In the genomic region with DNA sequence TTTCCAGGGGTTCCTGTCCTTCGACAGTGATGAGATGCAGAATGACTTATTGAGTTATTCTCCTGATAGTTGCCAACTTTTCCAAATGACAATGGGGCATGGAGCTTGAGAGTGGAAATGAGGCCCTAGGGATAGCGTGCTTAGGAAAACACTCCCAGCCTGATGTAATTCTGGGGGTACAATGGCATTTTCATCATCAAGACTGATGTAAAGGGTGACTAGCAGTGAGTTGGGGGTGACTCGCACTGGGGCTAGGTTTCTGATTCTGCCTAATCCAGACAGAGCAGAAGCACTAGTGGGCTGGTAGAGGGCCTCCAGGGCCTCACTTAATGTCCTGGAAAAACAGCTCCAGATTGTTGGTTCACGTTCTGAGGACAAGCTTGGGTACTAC, we compare ENCODE assay signal across 33 cellular contexts. TPM values are rescaled to one million over a fixed set of nuclear protein-coding genes. Genes with fewer than 3 reads are reported as not detected.
DNase-seq lines count a peak whose midpoint lies in the region; ATAC-seq and TF ChIP-seq lines count a peak whose summit lies in the region.
"Had no signal": no experiment of that assay in that cellular context is flagged by ENCODE, and none has a peak within 500 bp of the region (broad histone marks: within the 10 kb centered on the region; RNA-seq: fewer than 3 reads in every experiment).

No MANE protein-coding gene starts in this region.

- H3K4me2 ChIP-seq in PC-3 (ENCODE audit: low read length) = no peak overlapping the region

- CTCF ChIA-PET in activated CD4-positive, alpha-beta T cell treated with anti-CD3 and anti-CD28 coated beads for 36 hours (lab: Charles Lee) = interaction anchor here (1.0 to 1.4 kb wide), 2 partner anchors 8 to 128 kb away, joined by 3 to 5 read pairs; no protein-coding TSS in a partner anchor
- CTCF ChIA-PET in PC-3 (lab: Charles Lee) = no interaction called here
- CTCF ChIA-PET in CD4-positive, alpha-beta T cell (lab: Charles Lee) = no interaction called here

- no peaks in the 10 kb centered on the region for H3K9me3 Mint-ChIP-seq in activated CD4-positive, alpha-beta T cell treated with anti-CD3 and anti-CD28 coated beads for 36 hours (ENCODE audit: low read depth)
- peaks cover 4% of the 10 kb centered on the region for H3K9me3 Mint-ChIP-seq in stimulated activated memory B cell treated with anti-CD40 and anti-IgM and Interleukin-4, amounts not matched to agents 10 μg/mL and 1 μg/mL and 100 μg/mL, for 72 hours
- H3K9me3 Mint-ChIP-seq in CD4-positive, alpha-beta T cell = no peaks in the 10 kb centered on the region
- H3K9me3 Mint-ChIP-seq: activated naive CD8-positive, alpha-beta T cell treated with anti-CD3 and anti-CD28 coated beads, Interleukin-2, amount 10 ng/mL, durations not matched to agents 7 days and 5 days had no signal

- H3K4me3 ChIP-seq in PC-3 (ENCODE audit: low read length) = no peak overlapping the region
- H3K4me3 ChIP-seq: ascending aorta, esophagus muscularis mucosa, left lung had no signal

- no peaks in the 10 kb centered on the region for H3K27me3 ChIP-seq in PC-3 (ENCODE audit: low read length)
- peaks cover 1% of the 10 kb centered on the region for H3K27me3 ChIP-seq in CD4-positive, alpha-beta T cell (ENCODE audit: control insufficient read depth, insufficient read depth, low read length)
- H3K27me3 ChIP-seq: ascending aorta, esophagus muscularis mucosa, left lung, neutrophil had no signal

- peaks cover 14% of the 10 kb centered on the region for H3K4me1 Mint-ChIP-seq in activated CD4-positive, alpha-beta T cell treated with anti-CD3 and anti-CD28 coated beads for 36 hours
- peaks cover 34% of the 10 kb centered on the region for H3K4me1 Mint-ChIP-seq in stimulated activated memory B cell treated with anti-CD40 and anti-IgM and Interleukin-4, amounts not matched to agents 10 μg/mL and 1 μg/mL and 100 μg/mL, for 72 hours
- H3K4me1 Mint-ChIP-seq in CD4-positive, alpha-beta T cell (ENCODE audit: low read depth) = no peaks in the 10 kb centered on the region

- H3K27me3 Mint-ChIP-seq in activated CD4-positive, alpha-beta T cell treated with anti-CD3 and anti-CD28 coated beads for 36 hours = peaks cover 6% of the 10 kb centered on the region
- H3K27me3 Mint-ChIP-seq in stimulated activated memory B cell treated with anti-CD40 and anti-IgM and Interleukin-4, amounts not matched to agents 10 μg/mL and 1 μg/mL and 100 μg/mL, for 72 hours = peaks cover 13% of the 10 kb centered on the region
- peaks cover 9% of the 10 kb centered on the region for H3K27me3 Mint-ChIP-seq in CD4-positive, alpha-beta T cell

- peak overlapping the region; percentile 19; the same call in 1 of the 2 replicates for H3K9ac ChIP-seq in PC-3 (ENCODE audit: low read length)

- POLR2A ChIA-PET in activated CD4-positive, alpha-beta T cell treated with anti-CD3 and anti-CD28 coated beads for 36 hours (lab: Charles Lee) = no interaction called here
- POLR2A ChIA-PET in PC-3 (lab: Charles Lee; ENCODE audit: unreplicated experiment) = no interaction called here
- POLR2A ChIA-PET in CD4-positive, alpha-beta T cell (lab: Charles Lee) = no interaction called here

- H3K4me1 ChIP-seq in PC-3 (ENCODE audit: insufficient read depth, low read length) = peaks cover 40% of the 10 kb centered on the region
- H3K4me1 ChIP-seq: ascending aorta, esophagus muscularis mucosa had no signal

- intact Hi-C loops in activated CD4-positive, alpha-beta T cell treated with anti-CD3 and anti-CD28 coated beads for 36 hours (cut with DNase I, micrococcal nuclease) = no loop called here
- intact Hi-C loops in PC-3 (cut with micrococcal nuclease) = no loop called here
- intact Hi-C loops in CD4-positive, alpha-beta T cell (cut with DNase I, micrococcal nuclease) = no loop called here

- BruUV-seq in PC-3 (replicated peaks; lab: Mats Ljungman, UMichigan) = no TSS peak

- no peaks in the 10 kb centered on the region for H3K36me3 ChIP-seq in PC-3 (ENCODE audit: low read depth, low read length)
- H3K36me3 ChIP-seq: ascending aorta, esophagus muscularis mucosa, left lung, neutrophil had no signal

- H3K9me2 ChIP-seq in PC-3 (replicated peaks; ENCODE audit: low read length) = no peaks in the 10 kb centered on the region

- H3K4me3 Mint-ChIP-seq in activated CD4-positive, alpha-beta T cell treated with anti-CD3 and anti-CD28 coated beads for 36 hours = no peak overlapping the region
- H3K4me3 Mint-ChIP-seq in stimulated activated memory B cell treated with anti-CD40 and anti-IgM and Interleukin-4, amounts not matched to agents 10 μg/mL and 1 μg/mL and 100 μg/mL, for 72 hours = no peak overlapping the region
- H3K4me3 Mint-ChIP-seq in CD4-positive, alpha-beta T cell = no peak overlapping the region
- H3K4me3 Mint-ChIP-seq: activated naive CD8-positive, alpha-beta T cell treated with anti-CD3 and anti-CD28 coated beads, Interleukin-2, amount 10 ng/mL, durations not matched to agents 7 days and 5 days; B cell; CD8-positive, alpha-beta memory T cell; T-cell had no signal

- no peaks in the 10 kb centered on the region for H3F3A ChIP-seq in PC-3 (ENCODE audit: low read length, unreplicated experiment)

- no peak overlapping the region for H3K27ac Mint-ChIP-seq in activated CD4-positive, alpha-beta T cell treated with anti-CD3 and anti-CD28 coated beads for 36 hours
- peak overlapping the region; percentile 28 for H3K27ac Mint-ChIP-seq in stimulated activated memory B cell treated with anti-CD40 and anti-IgM and Interleukin-4, amounts not matched to agents 10 μg/mL and 1 μg/mL and 100 μg/mL, for 72 hours
- H3K27ac Mint-ChIP-seq in CD4-positive, alpha-beta T cell = no peak overlapping the region
- H3K27ac Mint-ChIP-seq: activated naive CD8-positive, alpha-beta T cell treated with anti-CD3 and anti-CD28 coated beads, Interleukin-2, amount 10 ng/mL, durations not matched to agents 7 days and 5 days; B cell; CD8-positive, alpha-beta memory T cell; T-cell had no signal

- no peaks in the 10 kb centered on the region for H4K20me1 ChIP-seq in PC-3 (ENCODE audit: low read length)

- DNase-seq in activated CD4-positive, alpha-beta T cell treated with anti-CD3 and anti-CD28 coated beads for 48 hours = peak; percentile 13
- no peak for DNase-seq in activated CD4-positive, alpha-beta T cell treated with anti-CD3 and anti-CD28 coated beads for 36 hours
- DNase-seq in PC-3 = peak; percentile 16
- no peak for DNase-seq in epithelial cell of prostate (ENCODE audit: low read depth, low spot score)
- no peak for DNase-seq in CD4-positive, alpha-beta T cell
- DNase-seq: activated CD4-positive, CD25-positive, alpha-beta regulatory T cell treated with anti-CD3 and anti-CD28 coated beads, Interleukin-2, amount 50 U/mL, for 72 hours; activated CD8-positive, alpha-beta memory T cell treated with anti-CD3 and anti-CD28 coated beads for 24 hours; activated effector memory CD4-positive, alpha-beta T cell treated with Interleukin-2 at 50 U/mL for 16 hours; activated naive CD8-positive, alpha-beta T cell treated with anti-CD3 and anti-CD28 coated beads, Interleukin-2, amount 10 ng/mL, durations not matched to agents 7 days and 5 days; CD8-positive, alpha-beta memory T cell; central memory CD4-positive, alpha-beta T cell; DMS153; GF-D8; KBM-7; left lung; MV-4-11; NCI-H146; NCI-H510A treated with DMSO at 0.1 percent for 48 hours; stimulated activated naive CD4-positive, alpha-beta T cell treated with Interleukin-2 at 50 U/mL for 16 hours; T-cell had no signal

- no peaks in the 10 kb centered on the region for H3K36me3 Mint-ChIP-seq in activated CD4-positive, alpha-beta T cell treated with anti-CD3 and anti-CD28 coated beads for 36 hours (ENCODE audit: low read depth)
- H3K36me3 Mint-ChIP-seq in stimulated activated memory B cell treated with anti-CD40 and anti-IgM and Interleukin-4, amounts not matched to agents 10 μg/mL and 1 μg/mL and 100 μg/mL, for 72 hours = peaks cover 2% of the 10 kb centered on the region
- no peaks in the 10 kb centered on the region for H3K36me3 Mint-ChIP-seq in CD4-positive, alpha-beta T cell (ENCODE audit: low read depth)
- H3K36me3 Mint-ChIP-seq: activated naive CD8-positive, alpha-beta T cell treated with anti-CD3 and anti-CD28 coated beads, Interleukin-2, amount 10 ng/mL, durations not matched to agents 7 days and 5 days; CD8-positive, alpha-beta memory T cell; T-cell had no signal

- peak overlapping the region; percentile 73 for H3K27ac ChIP-seq in PC-3 (ENCODE audit: low read length)
- H3K27ac ChIP-seq in epithelial cell of prostate = peak overlapping the region; percentile 100
- H3K27ac ChIP-seq in CD4-positive, alpha-beta T cell (ENCODE audit: low read depth, low read length) = no peak overlapping the region
- H3K27ac ChIP-seq: ascending aorta, esophagus muscularis mucosa, left lung, neutrophil had no signal

- H2AFZ ChIP-seq in PC-3 (ENCODE audit: low read length) = no peak overlapping the region

- no peaks in the 10 kb centered on the region for H3K79me2 ChIP-seq in PC-3 (ENCODE audit: low read length)

- no peaks in the 10 kb centered on the region for H3K9me3 ChIP-seq in PC-3 (ENCODE audit: low read length)
- H3K9me3 ChIP-seq in CD4-positive, alpha-beta T cell (ENCODE audit: control insufficient read depth, low read length) = no peaks in the 10 kb centered on the region
- H3K9me3 ChIP-seq: ascending aorta, esophagus muscularis mucosa, left lung, neutrophil had no signal

- TF ChIP-seq CTCF in PC-3 (conservative IDR thresholded peaks at IDR 0.05; ENCODE audit: low read depth, low read length) = no peak
- no peak for TF ChIP-seq CTCF in CD4-positive, alpha-beta T cell (IDR thresholded peaks at IDR 0.05)

- ATAC-seq in activated CD4-positive, alpha-beta T cell treated with anti-CD3 and anti-CD28 coated beads for 36 hours = no peak
- no peak for ATAC-seq in PC-3
- no peak for ATAC-seq in stimulated activated memory B cell treated with anti-CD40 and anti-IgM and Interleukin-4, amounts not matched to agents 10 μg/mL and 1 μg/mL and 100 μg/mL, for 72 hours
- ATAC-seq in GM21717 (IDR thresholded peaks at IDR 0.05; ENCODE audit: unreplicated experiment) = no peak
- ATAC-seq in CD4-positive, alpha-beta T cell (ENCODE audit: poor library complexity) = no peak
- no peak for ATAC-seq in GM19035 (IDR thresholded peaks at IDR 0.05; ENCODE audit: unreplicated experiment)
- ATAC-seq: HCT116, left lung, T-cell had no signal

RNA-seq across cellular contexts. Expression of a gene that starts 34.0 kb away (rescaled TPM):
- not detected for total RNA-seq in activated CD4-positive, alpha-beta T cell treated with anti-CD3 and anti-CD28 coated beads for 36 hours
- 1.6 and 2.6 TPM in 2 replicates for total RNA-seq in PC-3 (2014; rRNA removed)
- not detected for total RNA-seq in CD4-positive, alpha-beta T cell
- total RNA-seq: activated naive CD8-positive, alpha-beta T cell treated with anti-CD3 and anti-CD28 coated beads, Interleukin-2, amount 10 ng/mL, durations not matched to agents 7 days and 5 days; ascending aorta; CD8-positive, alpha-beta memory T cell; esophagus muscularis mucosa; mesenteric fat pad; myocyte; pulmonary artery endothelial cell; T-cell; temporal lobe; urinary bladder had no signal

RNA-seq across cellular contexts. Expression of a gene that starts 40.4 kb away (rescaled TPM):
- total RNA-seq in activated CD4-positive, alpha-beta T cell treated with anti-CD3 and anti-CD28 coated beads for 36 hours = under 1 TPM; 0.18 to 0.37 TPM
- 48.4 and 67.5 TPM in 2 replicates for total RNA-seq in PC-3 (2014; rRNA removed)
- 1 to 10 TPM; 3.8 to 5.6 TPM for total RNA-seq in CD4-positive, alpha-beta T cell
- total RNA-seq: ascending aorta; CD8-positive, alpha-beta memory T cell; myocyte; pulmonary artery endothelial cell had no signal

Comparison
In these comparisons a context has a peak if more than half of its experiments do, and no peak if none do; other contexts are left out.
1. DNase-seq: peak in activated CD4-positive, alpha-beta T cell treated with anti-CD3 and anti-CD28 coated beads for 48 hours (single experiment) and PC-3 (single experiment); none in activated CD4-positive, alpha-beta T cell treated with anti-CD3 and anti-CD28 coated beads for 36 hours (single experiment), epithelial cell of prostate (single experiment) and CD4-positive, alpha-beta T cell (0 of 10).